ENCODE assay signal across 15 cellular contexts in genomic region chr7:114660007-114660406, GRCh38.
DNase-seq lines count a peak whose midpoint lies in the region; ATAC-seq lines count a peak whose summit lies in the region.
"Had no signal": no experiment of that assay in that cellular context is flagged by ENCODE, and none has a peak within 500 bp of the region (broad histone marks: within the 10 kb centered on the region; RNA-seq: fewer than 3 reads in every experiment).

No MANE protein-coding gene starts in this region.

- H3K4me3 ChIP-seq in ACC112 (ENCODE audit: low read depth, low read length) (no peak overlapping the region), endocrine pancreas (ENCODE audit: control insufficient read depth, insufficient read depth, low read length) (peak overlapping the region; percentile 72)
- H3K4me3 ChIP-seq: lower lobe of right lung, tibial nerve had no signal

- no peak for ATAC-seq in GM21717 (IDR thresholded peaks at IDR 0.05; ENCODE audit: unreplicated experiment)
- ATAC-seq: activated T-cell treated with anti-CD3 and anti-CD28 coated beads, Interleukin-2, amount 50 U/mL, for 4 hours; CD8-positive, alpha-beta T cell; lower lobe of right lung had no signal

- H3K36me3 ChIP-seq in ACC112 (ENCODE audit: insufficient read depth, low read length) (no peaks in the 10 kb centered on the region), endocrine pancreas (ENCODE audit: control insufficient read depth, insufficient read depth, low read length) (no peaks in the 10 kb centered on the region)
- H3K36me3 ChIP-seq: lower lobe of right lung, tibial nerve had no signal

- H3K4me1 ChIP-seq in ACC112 (ENCODE audit: control insufficient read depth, insufficient read depth, low read length, unreplicated experiment) (no peaks in the 10 kb centered on the region), endocrine pancreas (ENCODE audit: control insufficient read depth, insufficient read depth, low read length) (peaks cover 50% of the 10 kb centered on the region)
- H3K4me1 ChIP-seq: lower lobe of right lung had no signal

- no peaks in the 10 kb centered on the region for H3K79me2 ChIP-seq in ACC112 (ENCODE audit: control insufficient read depth, insufficient read depth, low read length, unreplicated experiment)

- H2AFZ ChIP-seq in ACC112 (ENCODE audit: low read length, unreplicated experiment), result peak overlapping the region; percentile 15

- H3K27me3 ChIP-seq in ACC112 (ENCODE audit: insufficient read depth, low read length) (no peaks in the 10 kb centered on the region), endocrine pancreas (ENCODE audit: control insufficient read depth, insufficient read depth, low read length) (no peaks in the 10 kb centered on the region)
- H3K27me3 ChIP-seq: tibial nerve had no signal

- no peak overlapping the region for H3K9ac ChIP-seq in endocrine pancreas (ENCODE audit: control insufficient read depth, insufficient read depth, low read length)

- H3K27ac ChIP-seq in ACC112 (ENCODE audit: low read depth, low read length), result no peak overlapping the region
- H3K27ac ChIP-seq: lower lobe of right lung, tibial nerve had no signal

- DNase-seq in NCI-H1092 (lab: John Stamatoyannopoulos, UW), result peak; percentile 70
- peak; percentile 99 for DNase-seq in NCI-H345 treated with DMSO at 0.1 percent for 48 hours (lab: John Stamatoyannopoulos, UW; ENCODE audit: unreplicated experiment)
- no peak for DNase-seq in midbrain (lab: John Stamatoyannopoulos, UW)
- DNase-seq in activated T-cell treated with anti-CD3 and anti-CD28 coated beads, Interleukin-2, amount 50 U/mL, for 48 hours, result no peak
- DNase-seq in OCI-M2 (lab: John Stamatoyannopoulos, UW; ENCODE audit: unreplicated experiment), result no peak
- DNase-seq: ACHN; activated CD4-positive, alpha-beta T cell treated with anti-CD3 and anti-CD28 coated beads, Interleukin-2, amount 50 U/mL, for 1 hour; activated T-cell treated with anti-CD3 and anti-CD28 coated beads, Interleukin-2, amount 50 U/mL, for 4 hours; CD8-positive, alpha-beta T cell; lower lobe of right lung; T1000 had no signal

- no peaks in the 10 kb centered on the region for H3K9me3 ChIP-seq in endocrine pancreas (ENCODE audit: control insufficient read depth, low read length)
- H3K9me3 ChIP-seq: lower lobe of right lung, tibial nerve had no signal

Comparison
In these comparisons a context has a peak if more than half of its experiments do, and no peak if none do; other contexts are left out.
1. DNase-seq: peak in NCI-H1092 (single experiment) and NCI-H345 treated with DMSO at 0.1 percent for 48 hours (single experiment); none in midbrain (single experiment), activated T-cell treated with anti-CD3 and anti-CD28 coated beads, Interleukin-2, amount 50 U/mL, for 48 hours (0 of 2) and OCI-M2 (single experiment).